ENCODE assay signal across 1 cellular context in the genomic region with DNA sequence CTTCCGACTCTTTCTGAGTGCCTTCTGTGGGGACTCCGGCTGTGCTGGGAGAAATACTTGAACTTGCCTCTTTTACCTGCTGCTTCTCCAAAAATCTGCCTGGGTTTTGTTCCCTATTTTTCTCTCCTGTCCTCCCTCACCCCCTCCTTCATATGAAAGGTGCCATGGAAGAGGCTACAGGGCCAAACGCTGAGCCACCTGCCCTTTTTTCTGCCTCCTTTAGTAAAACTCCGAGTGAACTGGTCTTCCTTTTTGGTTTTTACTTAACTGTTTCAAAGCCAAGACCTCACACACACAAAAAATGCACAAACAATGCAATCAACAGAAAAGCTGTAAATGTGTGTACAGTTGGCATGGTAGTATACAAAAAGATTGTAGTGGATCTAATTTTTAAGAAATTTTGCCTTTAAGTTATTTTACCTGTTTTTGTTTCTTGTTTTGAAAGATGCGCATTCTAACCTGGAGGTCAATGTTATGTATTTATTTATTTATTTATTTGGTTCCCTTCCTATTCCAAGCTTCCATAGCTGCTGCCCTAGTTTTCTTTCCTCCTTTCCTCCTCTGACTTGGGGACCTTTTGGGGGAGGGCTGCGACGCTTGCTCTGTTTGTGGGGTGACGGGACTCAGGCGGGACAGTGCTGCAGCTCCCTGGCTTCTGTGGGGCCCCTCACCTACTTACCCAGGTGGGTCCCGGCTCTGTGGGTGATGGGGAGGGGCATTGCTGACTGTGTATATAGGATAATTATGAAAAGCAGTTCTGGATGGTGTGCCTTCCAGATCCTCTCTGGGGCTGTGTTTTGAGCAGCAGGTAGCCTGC.
TF ChIP-seq lines count a peak whose summit lies in the region.

No MANE protein-coding gene starts in this region.

TF ChIP-seq in K562, 482 proteins besides CTCF, POLR2A, EP300 and RAD21 (continues in another document):
- TF ChIP-seq, protein P1, sequence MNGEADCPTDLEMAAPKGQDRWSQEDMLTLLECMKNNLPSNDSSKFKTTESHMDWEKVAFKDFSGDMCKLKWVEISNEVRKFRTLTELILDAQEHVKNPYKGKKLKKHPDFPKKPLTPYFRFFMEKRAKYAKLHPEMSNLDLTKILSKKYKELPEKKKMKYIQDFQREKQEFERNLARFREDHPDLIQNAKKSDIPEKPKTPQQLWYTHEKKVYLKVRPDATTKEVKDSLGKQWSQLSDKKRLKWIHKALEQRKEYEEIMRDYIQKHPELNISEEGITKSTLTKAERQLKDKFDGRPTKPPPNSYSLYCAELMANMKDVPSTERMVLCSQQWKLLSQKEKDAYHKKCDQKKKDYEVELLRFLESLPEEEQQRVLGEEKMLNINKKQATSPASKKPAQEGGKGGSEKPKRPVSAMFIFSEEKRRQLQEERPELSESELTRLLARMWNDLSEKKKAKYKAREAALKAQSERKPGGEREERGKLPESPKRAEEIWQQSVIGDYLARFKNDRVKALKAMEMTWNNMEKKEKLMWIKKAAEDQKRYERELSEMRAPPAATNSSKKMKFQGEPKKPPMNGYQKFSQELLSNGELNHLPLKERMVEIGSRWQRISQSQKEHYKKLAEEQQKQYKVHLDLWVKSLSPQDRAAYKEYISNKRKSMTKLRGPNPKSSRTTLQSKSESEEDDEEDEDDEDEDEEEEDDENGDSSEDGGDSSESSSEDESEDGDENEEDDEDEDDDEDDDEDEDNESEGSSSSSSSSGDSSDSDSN (IDR thresholded peaks at IDR 0.05; ENCODE audit: borderline replicate concordance in 1 of 2, low read depth in 2 of 2, low read length in 2 of 2) = peak in 1 of 2 experiments; percentile 11; a peak in 1 of 4 replicates
- no peak for TF ChIP-seq EWSR1 (IDR thresholded peaks at IDR 0.05; ENCODE audit: borderline replicate concordance, low read depth, partially characterized antibody)
- TF ChIP-seq TBL1XR1 (IDR thresholded peaks at IDR 0.05; ENCODE audit: low read length in 2 of 2) = peak; percentile 42 to 53; a peak in 2 of 4 replicates
- TF ChIP-seq ZNF133 (CRISPR knock-in tag; IDR thresholded peaks at IDR 0.05) = no peak
- peak; percentile 20 to 34; a peak in 1 of 4 replicates for TF ChIP-seq MAZ (CRISPR knock-in tag; conservative IDR thresholded peaks at IDR 0.05 in 1 of 2, IDR thresholded peaks at IDR 0.05 in 1 of 2)
- TF ChIP-seq, protein P2, sequence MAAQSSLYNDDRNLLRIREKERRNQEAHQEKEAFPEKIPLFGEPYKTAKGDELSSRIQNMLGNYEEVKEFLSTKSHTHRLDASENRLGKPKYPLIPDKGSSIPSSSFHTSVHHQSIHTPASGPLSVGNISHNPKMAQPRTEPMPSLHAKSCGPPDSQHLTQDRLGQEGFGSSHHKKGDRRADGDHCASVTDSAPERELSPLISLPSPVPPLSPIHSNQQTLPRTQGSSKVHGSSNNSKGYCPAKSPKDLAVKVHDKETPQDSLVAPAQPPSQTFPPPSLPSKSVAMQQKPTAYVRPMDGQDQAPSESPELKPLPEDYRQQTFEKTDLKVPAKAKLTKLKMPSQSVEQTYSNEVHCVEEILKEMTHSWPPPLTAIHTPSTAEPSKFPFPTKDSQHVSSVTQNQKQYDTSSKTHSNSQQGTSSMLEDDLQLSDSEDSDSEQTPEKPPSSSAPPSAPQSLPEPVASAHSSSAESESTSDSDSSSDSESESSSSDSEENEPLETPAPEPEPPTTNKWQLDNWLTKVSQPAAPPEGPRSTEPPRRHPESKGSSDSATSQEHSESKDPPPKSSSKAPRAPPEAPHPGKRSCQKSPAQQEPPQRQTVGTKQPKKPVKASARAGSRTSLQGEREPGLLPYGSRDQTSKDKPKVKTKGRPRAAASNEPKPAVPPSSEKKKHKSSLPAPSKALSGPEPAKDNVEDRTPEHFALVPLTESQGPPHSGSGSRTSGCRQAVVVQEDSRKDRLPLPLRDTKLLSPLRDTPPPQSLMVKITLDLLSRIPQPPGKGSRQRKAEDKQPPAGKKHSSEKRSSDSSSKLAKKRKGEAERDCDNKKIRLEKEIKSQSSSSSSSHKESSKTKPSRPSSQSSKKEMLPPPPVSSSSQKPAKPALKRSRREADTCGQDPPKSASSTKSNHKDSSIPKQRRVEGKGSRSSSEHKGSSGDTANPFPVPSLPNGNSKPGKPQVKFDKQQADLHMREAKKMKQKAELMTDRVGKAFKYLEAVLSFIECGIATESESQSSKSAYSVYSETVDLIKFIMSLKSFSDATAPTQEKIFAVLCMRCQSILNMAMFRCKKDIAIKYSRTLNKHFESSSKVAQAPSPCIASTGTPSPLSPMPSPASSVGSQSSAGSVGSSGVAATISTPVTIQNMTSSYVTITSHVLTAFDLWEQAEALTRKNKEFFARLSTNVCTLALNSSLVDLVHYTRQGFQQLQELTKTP (IDR thresholded peaks at IDR 0.05; ENCODE audit: low read depth in 1 of 2, partially characterized antibody in 2 of 2) = peak in 1 of 2 experiments; percentile 66
- TF ChIP-seq GTF2E2 (tag; IDR thresholded peaks at IDR 0.05) = 0 out of 2 replicates have a peak, but pooled peaks have one; percentile 46
- no peak for TF ChIP-seq LEF1 (IDR thresholded peaks at IDR 0.05)
- TF ChIP-seq, protein P3, sequence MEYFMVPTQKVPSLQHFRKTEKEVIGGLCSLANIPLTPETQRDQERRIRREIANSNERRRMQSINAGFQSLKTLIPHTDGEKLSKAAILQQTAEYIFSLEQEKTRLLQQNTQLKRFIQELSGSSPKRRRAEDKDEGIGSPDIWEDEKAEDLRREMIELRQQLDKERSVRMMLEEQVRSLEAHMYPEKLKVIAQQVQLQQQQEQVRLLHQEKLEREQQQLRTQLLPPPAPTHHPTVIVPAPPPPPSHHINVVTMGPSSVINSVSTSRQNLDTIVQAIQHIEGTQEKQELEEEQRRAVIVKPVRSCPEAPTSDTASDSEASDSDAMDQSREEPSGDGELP (CRISPR knock-in tag; IDR thresholded peaks at IDR 0.05; ENCODE audit: borderline replicate concordance) = no peak
- no peak for TF ChIP-seq MYNN (IDR thresholded peaks at IDR 0.05)
- no peak for TF ChIP-seq MYNN (CRISPR knock-in tag; IDR thresholded peaks at IDR 0.05)
- peak; percentile 14 for TF ChIP-seq HMGN3 (IDR thresholded peaks at IDR 0.05; ENCODE audit: borderline replicate concordance, extremely low read depth, insufficient read length, low read depth, low read length)
- TF ChIP-seq ZNF175 (CRISPR knock-in tag; IDR thresholded peaks at IDR 0.05; ENCODE audit: low read depth) = 0 out of 2 replicates have a peak, but pooled peaks have one; percentile 46
- TF ChIP-seq MCM5 (IDR thresholded peaks at IDR 0.05; ENCODE audit: low read depth) = no peak
- TF ChIP-seq, protein P4, sequence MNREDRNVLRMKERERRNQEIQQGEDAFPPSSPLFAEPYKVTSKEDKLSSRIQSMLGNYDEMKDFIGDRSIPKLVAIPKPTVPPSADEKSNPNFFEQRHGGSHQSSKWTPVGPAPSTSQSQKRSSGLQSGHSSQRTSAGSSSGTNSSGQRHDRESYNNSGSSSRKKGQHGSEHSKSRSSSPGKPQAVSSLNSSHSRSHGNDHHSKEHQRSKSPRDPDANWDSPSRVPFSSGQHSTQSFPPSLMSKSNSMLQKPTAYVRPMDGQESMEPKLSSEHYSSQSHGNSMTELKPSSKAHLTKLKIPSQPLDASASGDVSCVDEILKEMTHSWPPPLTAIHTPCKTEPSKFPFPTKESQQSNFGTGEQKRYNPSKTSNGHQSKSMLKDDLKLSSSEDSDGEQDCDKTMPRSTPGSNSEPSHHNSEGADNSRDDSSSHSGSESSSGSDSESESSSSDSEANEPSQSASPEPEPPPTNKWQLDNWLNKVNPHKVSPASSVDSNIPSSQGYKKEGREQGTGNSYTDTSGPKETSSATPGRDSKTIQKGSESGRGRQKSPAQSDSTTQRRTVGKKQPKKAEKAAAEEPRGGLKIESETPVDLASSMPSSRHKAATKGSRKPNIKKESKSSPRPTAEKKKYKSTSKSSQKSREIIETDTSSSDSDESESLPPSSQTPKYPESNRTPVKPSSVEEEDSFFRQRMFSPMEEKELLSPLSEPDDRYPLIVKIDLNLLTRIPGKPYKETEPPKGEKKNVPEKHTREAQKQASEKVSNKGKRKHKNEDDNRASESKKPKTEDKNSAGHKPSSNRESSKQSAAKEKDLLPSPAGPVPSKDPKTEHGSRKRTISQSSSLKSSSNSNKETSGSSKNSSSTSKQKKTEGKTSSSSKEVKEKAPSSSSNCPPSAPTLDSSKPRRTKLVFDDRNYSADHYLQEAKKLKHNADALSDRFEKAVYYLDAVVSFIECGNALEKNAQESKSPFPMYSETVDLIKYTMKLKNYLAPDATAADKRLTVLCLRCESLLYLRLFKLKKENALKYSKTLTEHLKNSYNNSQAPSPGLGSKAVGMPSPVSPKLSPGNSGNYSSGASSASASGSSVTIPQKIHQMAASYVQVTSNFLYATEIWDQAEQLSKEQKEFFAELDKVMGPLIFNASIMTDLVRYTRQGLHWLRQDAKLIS (CRISPR knock-in tag; IDR thresholded peaks at IDR 0.05) = 0 out of 2 replicates have a peak, but pooled peaks have one; percentile 23
- TF ChIP-seq POLR2B (IDR thresholded peaks at IDR 0.05; ENCODE audit: low read depth, partially characterized antibody) = peak; percentile 17
- TF ChIP-seq, protein P5, sequence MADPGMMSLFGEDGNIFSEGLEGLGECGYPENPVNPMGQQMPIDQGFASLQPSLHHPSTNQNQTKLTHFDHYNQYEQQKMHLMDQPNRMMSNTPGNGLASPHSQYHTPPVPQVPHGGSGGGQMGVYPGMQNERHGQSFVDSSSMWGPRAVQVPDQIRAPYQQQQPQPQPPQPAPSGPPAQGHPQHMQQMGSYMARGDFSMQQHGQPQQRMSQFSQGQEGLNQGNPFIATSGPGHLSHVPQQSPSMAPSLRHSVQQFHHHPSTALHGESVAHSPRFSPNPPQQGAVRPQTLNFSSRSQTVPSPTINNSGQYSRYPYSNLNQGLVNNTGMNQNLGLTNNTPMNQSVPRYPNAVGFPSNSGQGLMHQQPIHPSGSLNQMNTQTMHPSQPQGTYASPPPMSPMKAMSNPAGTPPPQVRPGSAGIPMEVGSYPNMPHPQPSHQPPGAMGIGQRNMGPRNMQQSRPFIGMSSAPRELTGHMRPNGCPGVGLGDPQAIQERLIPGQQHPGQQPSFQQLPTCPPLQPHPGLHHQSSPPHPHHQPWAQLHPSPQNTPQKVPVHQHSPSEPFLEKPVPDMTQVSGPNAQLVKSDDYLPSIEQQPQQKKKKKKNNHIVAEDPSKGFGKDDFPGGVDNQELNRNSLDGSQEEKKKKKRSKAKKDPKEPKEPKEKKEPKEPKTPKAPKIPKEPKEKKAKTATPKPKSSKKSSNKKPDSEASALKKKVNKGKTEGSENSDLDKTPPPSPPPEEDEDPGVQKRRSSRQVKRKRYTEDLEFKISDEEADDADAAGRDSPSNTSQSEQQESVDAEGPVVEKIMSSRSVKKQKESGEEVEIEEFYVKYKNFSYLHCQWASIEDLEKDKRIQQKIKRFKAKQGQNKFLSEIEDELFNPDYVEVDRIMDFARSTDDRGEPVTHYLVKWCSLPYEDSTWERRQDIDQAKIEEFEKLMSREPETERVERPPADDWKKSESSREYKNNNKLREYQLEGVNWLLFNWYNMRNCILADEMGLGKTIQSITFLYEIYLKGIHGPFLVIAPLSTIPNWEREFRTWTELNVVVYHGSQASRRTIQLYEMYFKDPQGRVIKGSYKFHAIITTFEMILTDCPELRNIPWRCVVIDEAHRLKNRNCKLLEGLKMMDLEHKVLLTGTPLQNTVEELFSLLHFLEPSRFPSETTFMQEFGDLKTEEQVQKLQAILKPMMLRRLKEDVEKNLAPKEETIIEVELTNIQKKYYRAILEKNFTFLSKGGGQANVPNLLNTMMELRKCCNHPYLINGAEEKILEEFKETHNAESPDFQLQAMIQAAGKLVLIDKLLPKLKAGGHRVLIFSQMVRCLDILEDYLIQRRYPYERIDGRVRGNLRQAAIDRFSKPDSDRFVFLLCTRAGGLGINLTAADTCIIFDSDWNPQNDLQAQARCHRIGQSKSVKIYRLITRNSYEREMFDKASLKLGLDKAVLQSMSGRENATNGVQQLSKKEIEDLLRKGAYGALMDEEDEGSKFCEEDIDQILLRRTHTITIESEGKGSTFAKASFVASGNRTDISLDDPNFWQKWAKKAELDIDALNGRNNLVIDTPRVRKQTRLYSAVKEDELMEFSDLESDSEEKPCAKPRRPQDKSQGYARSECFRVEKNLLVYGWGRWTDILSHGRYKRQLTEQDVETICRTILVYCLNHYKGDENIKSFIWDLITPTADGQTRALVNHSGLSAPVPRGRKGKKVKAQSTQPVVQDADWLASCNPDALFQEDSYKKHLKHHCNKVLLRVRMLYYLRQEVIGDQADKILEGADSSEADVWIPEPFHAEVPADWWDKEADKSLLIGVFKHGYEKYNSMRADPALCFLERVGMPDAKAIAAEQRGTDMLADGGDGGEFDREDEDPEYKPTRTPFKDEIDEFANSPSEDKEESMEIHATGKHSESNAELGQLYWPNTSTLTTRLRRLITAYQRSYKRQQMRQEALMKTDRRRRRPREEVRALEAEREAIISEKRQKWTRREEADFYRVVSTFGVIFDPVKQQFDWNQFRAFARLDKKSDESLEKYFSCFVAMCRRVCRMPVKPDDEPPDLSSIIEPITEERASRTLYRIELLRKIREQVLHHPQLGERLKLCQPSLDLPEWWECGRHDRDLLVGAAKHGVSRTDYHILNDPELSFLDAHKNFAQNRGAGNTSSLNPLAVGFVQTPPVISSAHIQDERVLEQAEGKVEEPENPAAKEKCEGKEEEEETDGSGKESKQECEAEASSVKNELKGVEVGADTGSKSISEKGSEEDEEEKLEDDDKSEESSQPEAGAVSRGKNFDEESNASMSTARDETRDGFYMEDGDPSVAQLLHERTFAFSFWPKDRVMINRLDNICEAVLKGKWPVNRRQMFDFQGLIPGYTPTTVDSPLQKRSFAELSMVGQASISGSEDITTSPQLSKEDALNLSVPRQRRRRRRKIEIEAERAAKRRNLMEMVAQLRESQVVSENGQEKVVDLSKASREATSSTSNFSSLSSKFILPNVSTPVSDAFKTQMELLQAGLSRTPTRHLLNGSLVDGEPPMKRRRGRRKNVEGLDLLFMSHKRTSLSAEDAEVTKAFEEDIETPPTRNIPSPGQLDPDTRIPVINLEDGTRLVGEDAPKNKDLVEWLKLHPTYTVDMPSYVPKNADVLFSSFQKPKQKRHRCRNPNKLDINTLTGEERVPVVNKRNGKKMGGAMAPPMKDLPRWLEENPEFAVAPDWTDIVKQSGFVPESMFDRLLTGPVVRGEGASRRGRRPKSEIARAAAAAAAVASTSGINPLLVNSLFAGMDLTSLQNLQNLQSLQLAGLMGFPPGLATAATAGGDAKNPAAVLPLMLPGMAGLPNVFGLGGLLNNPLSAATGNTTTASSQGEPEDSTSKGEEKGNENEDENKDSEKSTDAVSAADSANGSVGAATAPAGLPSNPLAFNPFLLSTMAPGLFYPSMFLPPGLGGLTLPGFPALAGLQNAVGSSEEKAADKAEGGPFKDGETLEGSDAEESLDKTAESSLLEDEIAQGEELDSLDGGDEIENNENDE (IDR thresholded peaks at IDR 0.05; ENCODE audit: low read depth, low read length) = no peak
- no peak for TF ChIP-seq HDAC8 (tag; IDR thresholded peaks at IDR 0.05)
- no peak for TF ChIP-seq ZNF197 (CRISPR knock-in tag; IDR thresholded peaks at IDR 0.05; ENCODE audit: low read depth)
